ENCODE assay signal across 8 cellular contexts in the genomic region with DNA sequence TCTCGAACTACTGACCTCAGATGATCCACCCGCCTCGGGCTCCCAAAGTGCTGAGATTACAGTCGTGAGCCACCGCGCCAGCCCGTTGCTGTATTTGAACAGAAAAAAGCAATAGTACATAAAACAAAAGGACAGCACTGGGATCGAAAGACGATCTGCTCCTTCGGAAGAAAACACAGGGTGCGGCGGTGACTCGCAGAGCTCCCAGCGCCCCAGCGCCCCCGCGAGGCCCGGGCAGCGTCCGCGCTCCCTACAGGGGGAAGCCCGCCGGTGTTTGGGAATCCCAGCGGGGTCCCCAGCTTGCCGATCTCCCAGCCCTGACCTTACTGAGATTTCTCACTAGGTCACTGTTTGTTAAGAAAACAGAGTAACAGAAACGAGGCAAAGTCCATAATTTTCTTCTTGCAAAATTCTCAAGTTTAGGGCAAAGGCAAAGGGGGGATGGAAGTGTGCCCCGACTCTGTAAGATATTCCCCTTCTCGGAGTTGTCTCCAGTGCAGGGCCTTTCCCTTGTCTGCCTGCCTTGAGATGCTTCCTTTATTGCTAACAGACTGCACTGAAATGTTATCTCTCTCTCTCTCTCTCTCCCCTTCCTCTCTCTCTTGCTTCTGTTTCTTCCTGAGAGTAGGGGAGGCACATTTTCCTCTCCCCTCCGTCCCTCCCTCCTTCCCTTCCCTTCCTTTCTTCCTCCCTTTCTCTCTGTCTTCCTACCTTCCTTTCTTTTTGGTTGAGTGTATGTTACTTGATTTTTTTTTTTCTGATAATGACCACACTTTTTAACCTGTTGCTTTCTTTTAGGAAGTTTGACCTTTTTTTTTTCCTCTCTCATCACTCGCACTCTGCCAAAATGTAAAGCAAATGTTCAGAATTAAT.
DNase-seq lines count a peak whose midpoint lies in the region; ATAC-seq and TF ChIP-seq lines count a peak whose summit lies in the region.

No MANE protein-coding gene starts in this region.

- WGBS in GM23248 (ENCODE audit: low coverage in 1 of 2, low lambda C conversion rate in 2 of 2, missing lambda C conversion rate in 2 of 2), 2 experiments: 6 to 7% methylated on average over 30 of the region's 30 CpGs
- WGBS in right lobe of liver (ENCODE audit: insufficient coverage, low coverage, low lambda C conversion rate, missing lambda C conversion rate): 5% methylated on average over 30 of the region's 30 CpGs

- no peak for TF ChIP-seq POLR2A in right lobe of liver (IDR thresholded peaks at IDR 0.05)

- peaks cover 31% of the 10 kb centered on the region for H3F3A ChIP-seq in GM23248 (ENCODE audit: insufficient read depth)

- DNase-seq in CD1c-positive myeloid dendritic cell (ENCODE audit: extremely low spot score) (peak; percentile 35), GM23248 (peak; percentile 91), coronary artery (ENCODE audit: low spot score) (no peak), right lobe of liver (peak; percentile 50 to 69 (median 69)), mesenteric fat pad (ENCODE audit: low spot score) (no peak)
- peak; percentile 2 for DNase-seq in stimulated activated CD8-positive, alpha-beta memory T cell treated with anti-CD3 and anti-CD28 coated beads, Interleukin-4, amount 100 ng/mL, for 24 hours (ENCODE audit: low read depth)

- no peaks in the 10 kb centered on the region for H4K20me1 ChIP-seq in GM23248 (ENCODE audit: insufficient read depth)

- H3K79me2 ChIP-seq in GM23248 (ENCODE audit: insufficient read depth): no peaks in the 10 kb centered on the region

- H3K27me3 ChIP-seq in GM23248 (replicated peaks; ENCODE audit: insufficient read depth): no peaks in the 10 kb centered on the region
- no peaks in the 10 kb centered on the region for H3K27me3 ChIP-seq in right lobe of liver

- peaks cover 28% of the 10 kb centered on the region for H3K4me1 ChIP-seq in GM23248 (ENCODE audit: insufficient read depth)
- peaks cover 0 to 5% (median 0%) of the 10 kb centered on the region in 4 donors for H3K4me1 ChIP-seq in right lobe of liver

- H2AFZ ChIP-seq in GM23248: peak overlapping the region; percentile 94

- peak overlapping the region; percentile 83 for H3K4me2 ChIP-seq in GM23248 (ENCODE audit: unreplicated experiment)

- H3K27ac ChIP-seq in GM23248 (peak overlapping the region; percentile 70), coronary artery (peak overlapping the region in 1 of 2 donors; percentile 68), right lobe of liver (no peak overlapping the region)

- TF ChIP-seq CTCF in coronary artery (IDR thresholded peaks at IDR 0.05) (peak; percentile 17), right lobe of liver (IDR thresholded peaks at IDR 0.05) (peak; percentile 24 to 67 (median 52))

- in situ Hi-C loops in GM23248 (cut with MboI): no loop called here

- H3K9ac ChIP-seq in GM23248: peak overlapping the region; percentile 87

- no peaks in the 10 kb centered on the region for H3K9me2 ChIP-seq in GM23248 (ENCODE audit: insufficient read depth)

- H3K36me3 ChIP-seq in GM23248 (ENCODE audit: low read depth): no peaks in the 10 kb centered on the region
- H3K36me3 ChIP-seq in right lobe of liver: no peaks in the 10 kb centered on the region

- H3K9me3 ChIP-seq in GM23248 (ENCODE audit: low read depth) (no peaks in the 10 kb centered on the region), right lobe of liver (no peaks in the 10 kb centered on the region)

- intact Hi-C loops in right lobe of liver (cut with DNase I): no loop called here

- peak; percentile 78 for ATAC-seq in SK-N-SH treated with all-trans-retinoic acid at 6 μM for 48 hours
- ATAC-seq in right lobe of liver: peak; percentile 84 to 96 (median 89)
- ATAC-seq in HG03097 (IDR thresholded peaks at IDR 0.05; ENCODE audit: low FRiP score, unreplicated experiment): no peak

- H3K4me3 ChIP-seq in GM23248: peak overlapping the region; percentile 79
- H3K4me3 ChIP-seq in coronary artery: peak overlapping the region; percentile 68
- peak overlapping the region; percentile 33 to 54 (median 42) for H3K4me3 ChIP-seq in right lobe of liver

TF ChIP-seq in SK-N-SH treated with all-trans-retinoic acid at 6 μM for 48 hours, 23 proteins besides CTCF, POLR2A, EP300 and RAD21:
- TF ChIP-seq ZNF70 (CRISPR knock-in tag; IDR thresholded peaks at IDR 0.05) (no peak), SNAI2 (CRISPR knock-in tag; IDR thresholded peaks at IDR 0.05) (no peak), CSDC2 (CRISPR knock-in tag; IDR thresholded peaks at IDR 0.05) (no peak), TOX (CRISPR knock-in tag; IDR thresholded peaks at IDR 0.05; ENCODE audit: borderline replicate concordance) (no peak), ARNTL (CRISPR knock-in tag; IDR thresholded peaks at IDR 0.05; ENCODE audit: borderline replicate concordance, low read depth) (no peak), TSHZ2 (CRISPR knock-in tag; IDR thresholded peaks at IDR 0.05) (no peak), OSR1 (CRISPR knock-in tag; IDR thresholded peaks at IDR 0.05) (no peak), RARB (CRISPR knock-in tag; IDR thresholded peaks at IDR 0.05) (no peak), ESRRG (CRISPR knock-in tag; IDR thresholded peaks at IDR 0.05) (no peak), ZNF8 (CRISPR knock-in tag; IDR thresholded peaks at IDR 0.05) (no peak), ZFP30 (CRISPR knock-in tag; IDR thresholded peaks at IDR 0.05) (no peak), PPARA (CRISPR knock-in tag; IDR thresholded peaks at IDR 0.05; ENCODE audit: borderline replicate concordance) (no peak)
- TF ChIP-seq, protein P1, sequence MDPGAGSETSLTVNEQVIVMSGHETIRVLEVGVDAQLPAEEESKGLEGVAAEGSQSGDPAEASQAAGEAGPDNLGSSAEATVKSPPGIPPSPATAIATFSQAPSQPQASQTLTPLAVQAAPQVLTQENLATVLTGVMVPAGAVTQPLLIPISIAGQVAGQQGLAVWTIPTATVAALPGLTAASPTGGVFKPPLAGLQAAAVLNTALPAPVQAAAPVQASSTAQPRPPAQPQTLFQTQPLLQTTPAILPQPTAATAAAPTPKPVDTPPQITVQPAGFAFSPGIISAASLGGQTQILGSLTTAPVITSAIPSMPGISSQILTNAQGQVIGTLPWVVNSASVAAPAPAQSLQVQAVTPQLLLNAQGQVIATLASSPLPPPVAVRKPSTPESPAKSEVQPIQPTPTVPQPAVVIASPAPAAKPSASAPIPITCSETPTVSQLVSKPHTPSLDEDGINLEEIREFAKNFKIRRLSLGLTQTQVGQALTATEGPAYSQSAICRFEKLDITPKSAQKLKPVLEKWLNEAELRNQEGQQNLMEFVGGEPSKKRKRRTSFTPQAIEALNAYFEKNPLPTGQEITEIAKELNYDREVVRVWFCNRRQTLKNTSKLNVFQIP (CRISPR knock-in tag; IDR thresholded peaks at IDR 0.05; ENCODE audit: borderline replicate concordance, low read depth): no peak
- TF ChIP-seq, protein P2, sequence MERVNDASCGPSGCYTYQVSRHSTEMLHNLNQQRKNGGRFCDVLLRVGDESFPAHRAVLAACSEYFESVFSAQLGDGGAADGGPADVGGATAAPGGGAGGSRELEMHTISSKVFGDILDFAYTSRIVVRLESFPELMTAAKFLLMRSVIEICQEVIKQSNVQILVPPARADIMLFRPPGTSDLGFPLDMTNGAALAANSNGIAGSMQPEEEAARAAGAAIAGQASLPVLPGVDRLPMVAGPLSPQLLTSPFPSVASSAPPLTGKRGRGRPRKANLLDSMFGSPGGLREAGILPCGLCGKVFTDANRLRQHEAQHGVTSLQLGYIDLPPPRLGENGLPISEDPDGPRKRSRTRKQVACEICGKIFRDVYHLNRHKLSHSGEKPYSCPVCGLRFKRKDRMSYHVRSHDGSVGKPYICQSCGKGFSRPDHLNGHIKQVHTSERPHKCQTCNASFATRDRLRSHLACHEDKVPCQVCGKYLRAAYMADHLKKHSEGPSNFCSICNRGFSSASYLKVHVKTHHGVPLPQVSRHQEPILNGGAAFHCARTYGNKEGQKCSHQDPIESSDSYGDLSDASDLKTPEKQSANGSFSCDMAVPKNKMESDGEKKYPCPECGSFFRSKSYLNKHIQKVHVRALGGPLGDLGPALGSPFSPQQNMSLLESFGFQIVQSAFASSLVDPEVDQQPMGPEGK (CRISPR knock-in tag; IDR thresholded peaks at IDR 0.05; ENCODE audit: borderline replicate concordance): no peak
- TF ChIP-seq, protein P3, sequence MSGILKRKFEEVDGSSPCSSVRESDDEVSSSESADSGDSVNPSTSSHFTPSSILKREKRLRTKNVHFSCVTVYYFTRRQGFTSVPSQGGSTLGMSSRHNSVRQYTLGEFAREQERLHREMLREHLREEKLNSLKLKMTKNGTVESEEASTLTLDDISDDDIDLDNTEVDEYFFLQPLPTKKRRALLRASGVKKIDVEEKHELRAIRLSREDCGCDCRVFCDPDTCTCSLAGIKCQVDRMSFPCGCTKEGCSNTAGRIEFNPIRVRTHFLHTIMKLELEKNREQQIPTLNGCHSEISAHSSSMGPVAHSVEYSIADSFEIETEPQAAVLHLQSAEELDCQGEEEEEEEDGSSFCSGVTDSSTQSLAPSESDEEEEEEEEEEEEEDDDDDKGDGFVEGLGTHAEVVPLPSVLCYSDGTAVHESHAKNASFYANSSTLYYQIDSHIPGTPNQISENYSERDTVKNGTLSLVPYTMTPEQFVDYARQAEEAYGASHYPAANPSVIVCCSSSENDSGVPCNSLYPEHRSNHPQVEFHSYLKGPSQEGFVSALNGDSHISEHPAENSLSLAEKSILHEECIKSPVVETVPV (CRISPR knock-in tag; IDR thresholded peaks at IDR 0.05): no peak
TF ChIP-seq in SK-N-SH treated with all-trans-retinoic acid at 6 μM for 48 hours: peak in this region for 0.

Comparison
In these comparisons a context has a peak if more than half of its experiments do, and no peak if none do; other contexts are left out.
1. DNase-seq: peak in CD1c-positive myeloid dendritic cell (single experiment), GM23248 (single experiment), right lobe of liver (3 of 3) and stimulated activated CD8-positive, alpha-beta memory T cell treated with anti-CD3 and anti-CD28 coated beads, Interleukin-4, amount 100 ng/mL, for 24 hours (single experiment); none in coronary artery (single experiment) and mesenteric fat pad (single experiment).
2. Peak in every context shown above with its lines, with median percentiles within 50 percentile points of each other: H3K4me3 ChIP-seq.